In genomic region chr17:48241770-48242497, GRCh38 we compare ENCODE assay signal across 9 cellular contexts.
A peak's percentile ranks its signal among the peaks of the same experiment; 100 is the strongest.
DNase-seq lines count a peak whose midpoint lies in the region; ATAC-seq, FAIRE-seq and TF ChIP-seq lines count a peak whose summit lies in the region.
"Had no signal": no experiment of that assay in that cellular context is flagged by ENCODE, and none has a peak within 500 bp of the region (broad histone marks: within the 10 kb centered on the region; RNA-seq: fewer than 3 reads in every experiment).

No MANE protein-coding gene starts in this region.

- no peaks in the 10 kb centered on the region for H3K27me3 Mint-ChIP-seq in central memory CD8-positive, alpha-beta T cell
- H3K27me3 Mint-ChIP-seq in nephron progenitor cell (ENCODE audit: low read depth, poor library complexity) = no peaks in the 10 kb centered on the region

- H3K4me1 Mint-ChIP-seq in central memory CD8-positive, alpha-beta T cell = peaks cover 76% of the 10 kb centered on the region
- H3K4me1 Mint-ChIP-seq in nephron progenitor cell = peaks cover 93% of the 10 kb centered on the region

- H3K9me3 Mint-ChIP-seq in central memory CD8-positive, alpha-beta T cell = no peaks in the 10 kb centered on the region
- H3K9me3 Mint-ChIP-seq in nephron progenitor cell = no peaks in the 10 kb centered on the region

- DNase-seq in GM19239 (ENCODE audit: insufficient read length, low spot score) (no peak), NCI-H226 (peak; percentile 36), nephron progenitor cell (no peak), SW480 (ENCODE audit: low spot score) (no peak), OCI-M1 (lab: John Stamatoyannopoulos, UW) (no peak)
- DNase-seq in central memory CD8-positive, alpha-beta T cell (ENCODE audit: low spot score in 2 of 2) = no peak
- DNase-seq: activated CD4-positive, CD25-positive, alpha-beta regulatory T cell; NCI-H345 had no signal

- peak overlapping the region; percentile 22 for H3K27ac Mint-ChIP-seq in central memory CD8-positive, alpha-beta T cell (ENCODE audit: low read depth)
- H3K27ac Mint-ChIP-seq in nephron progenitor cell = peak overlapping the region; percentile 99

- no peak for ATAC-seq in central memory CD8-positive, alpha-beta T cell (replicated peaks; ENCODE audit: extremely low read depth, poor library complexity, severe bottlenecking)
- ATAC-seq in HG03135 (IDR thresholded peaks at IDR 0.05; ENCODE audit: unreplicated experiment) = no peak

- no peak for TF ChIP-seq CTCF in nephron progenitor cell (IDR thresholded peaks at IDR 0.05)

- H3K4me3 Mint-ChIP-seq in central memory CD8-positive, alpha-beta T cell = no peak overlapping the region
- peak overlapping the region; percentile 70 for H3K4me3 Mint-ChIP-seq in nephron progenitor cell

- peak; percentile 4 for FAIRE-seq in GM19239 (lab: Jason Lieb, UNC)

- H3K36me3 Mint-ChIP-seq in central memory CD8-positive, alpha-beta T cell (ENCODE audit: insufficient read depth) = peaks cover 5% of the 10 kb centered on the region
- no peaks in the 10 kb centered on the region for H3K36me3 Mint-ChIP-seq in nephron progenitor cell (ENCODE audit: low read depth)
